14 cellular contexts compared by ENCODE assay signal in the genomic region with DNA sequence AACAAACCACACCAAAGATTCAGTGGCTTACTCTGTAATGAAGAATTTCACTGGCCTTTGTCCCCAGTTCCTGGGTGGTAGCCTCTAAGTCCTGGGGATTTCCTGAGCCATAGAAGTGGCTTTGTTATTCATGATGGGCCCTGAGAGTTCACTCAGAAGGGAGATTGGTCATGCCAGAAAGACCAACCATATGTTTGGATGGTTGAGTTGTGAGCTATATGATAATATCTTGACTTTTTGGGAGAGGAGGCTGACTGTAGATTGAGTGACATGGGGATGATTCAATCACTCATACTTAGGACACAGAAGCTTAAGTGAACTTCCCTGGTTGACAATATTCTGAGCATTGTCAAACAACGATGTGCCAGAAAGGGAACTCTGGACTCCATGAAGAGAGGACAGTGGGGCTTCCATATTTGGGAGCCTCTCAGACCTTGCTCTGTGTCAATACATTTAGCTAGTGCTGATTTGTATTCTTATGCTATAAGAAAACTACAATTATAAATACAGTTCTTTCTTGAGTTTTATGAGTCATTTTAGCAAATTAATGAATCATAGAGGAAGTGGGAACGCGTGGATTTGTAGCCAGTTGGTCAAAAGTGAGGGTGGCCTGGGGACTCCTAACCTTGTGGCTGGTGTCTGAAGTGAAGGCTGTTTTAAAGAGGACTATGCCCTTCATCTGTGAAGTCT.
A peak's percentile ranks its signal among the peaks of the same experiment; 100 is the strongest.
DNase-seq lines count a peak whose midpoint lies in the region; ATAC-seq and TF ChIP-seq lines count a peak whose summit lies in the region.
"Had no signal": no experiment of that assay in that cellular context is flagged by ENCODE, and none has a peak within 500 bp of the region (broad histone marks: within the 10 kb centered on the region; RNA-seq: fewer than 3 reads in every experiment).

No MANE protein-coding gene starts in this region.

- peaks cover 47% of the 10 kb centered on the region for H3K9me3 Mint-ChIP-seq in WTC11

- DNase-seq in Daoy (ENCODE audit: low read depth) (peak; percentile 56), MG63 (peak; percentile 6), WTC11 (ENCODE audit: low spot score) (no peak), kidney epithelial cell (ENCODE audit: low read depth) (peak; percentile 77), NCI-H345 treated with DMSO at 0.1 percent for 48 hours (lab: John Stamatoyannopoulos, UW; ENCODE audit: unreplicated experiment) (no peak), HEK293T (ENCODE audit: extremely low spot score) (no peak), testis (no peak), NCI-H1105 (lab: John Stamatoyannopoulos, UW) (no peak)
- DNase-seq: activated CD4-positive, alpha-beta T cell treated with anti-CD3 and anti-CD28 coated beads for 1 hour; activated naive CD8-positive, alpha-beta T cell treated with anti-CD3 and anti-CD28 coated beads for 36 hours; HCEC 1CT; NCI-H2171 treated with DMSO at 0.1 percent for 48 hours had no signal

- H3K27me3 ChIP-seq in MG63 (no peaks in the 10 kb centered on the region), kidney epithelial cell (ENCODE audit: control insufficient read depth, insufficient read depth, low read length) (no peaks in the 10 kb centered on the region), testis (no peaks in the 10 kb centered on the region)

- H3K4me3 Mint-ChIP-seq in WTC11 = no peak overlapping the region
- H3K4me3 Mint-ChIP-seq: activated naive CD8-positive, alpha-beta T cell treated with anti-CD3 and anti-CD28 coated beads for 36 hours had no signal

- H3K27me3 Mint-ChIP-seq in WTC11 (ENCODE audit: low read depth) = no peaks in the 10 kb centered on the region; the same call in 1 of the 2 replicates
- H3K27me3 Mint-ChIP-seq: activated naive CD8-positive, alpha-beta T cell treated with anti-CD3 and anti-CD28 coated beads for 36 hours; progenitor cell of endocrine pancreas had no signal

- no peaks in the 10 kb centered on the region for H3K9me3 ChIP-seq in MG63
- H3K9me3 ChIP-seq in testis = no peaks in the 10 kb centered on the region

- intact Hi-C loops in testis (cut with DNase I; ENCODE audit: low total_unique reads) = no loop called here

- H3K4me3 ChIP-seq in MG63 = no peak overlapping the region
- H3K4me3 ChIP-seq in kidney epithelial cell (ENCODE audit: low read depth, low read length) = no peak overlapping the region
- no peak overlapping the region for H3K4me3 ChIP-seq in testis

- CTCF ChIA-PET in WTC11 (lab: Charles Lee) (no interaction called here), HEK293T (lab: Yijun Ruan, JAX) (no interaction called here)

- POLR2A ChIA-PET in WTC11 (lab: Charles Lee) (interaction anchor here (0.6 kb wide), 1 partner anchor 94 kb away, joined by 4 read pairs; no protein-coding TSS in a partner anchor), HEK293T (lab: Yijun Ruan, JAX) (no interaction called here)

- no peaks in the 10 kb centered on the region for H3K4me1 ChIP-seq in testis

- 88 to 93% methylated on average over 3 of the region's 3 CpGs for WGBS in testis, 2 donors

- TF ChIP-seq CTCF in WTC11 (IDR thresholded peaks at IDR 0.05) (no peak), kidney epithelial cell (IDR thresholded peaks at IDR 0.05; ENCODE audit: insufficient read depth, low read length, poor library complexity, severe bottlenecking) (no peak), testis (IDR thresholded peaks at IDR 0.05) (no peak)

- no peak overlapping the region; the same call in 1 of the 2 replicates for H3K27ac Mint-ChIP-seq in WTC11
- H3K27ac Mint-ChIP-seq: activated naive CD8-positive, alpha-beta T cell treated with anti-CD3 and anti-CD28 coated beads for 36 hours; progenitor cell of endocrine pancreas had no signal

- peaks cover 38% of the 10 kb centered on the region for H3K36me3 Mint-ChIP-seq in WTC11
- H3K36me3 Mint-ChIP-seq: activated naive CD8-positive, alpha-beta T cell treated with anti-CD3 and anti-CD28 coated beads for 36 hours had no signal

- no peak for TF ChIP-seq POLR2A in testis (IDR thresholded peaks at IDR 0.05)

- no peaks in the 10 kb centered on the region for H3K36me3 ChIP-seq in MG63
- H3K36me3 ChIP-seq in kidney epithelial cell (ENCODE audit: control insufficient read depth, insufficient read depth, low read length) = no peaks in the 10 kb centered on the region
- H3K36me3 ChIP-seq in testis (ENCODE audit: low read depth, missing control alignments) = no peaks in the 10 kb centered on the region

- peaks cover 16% of the 10 kb centered on the region for H3K4me1 Mint-ChIP-seq in WTC11
- H3K4me1 Mint-ChIP-seq: activated naive CD8-positive, alpha-beta T cell treated with anti-CD3 and anti-CD28 coated beads for 36 hours had no signal

- no peak overlapping the region for H3K27ac ChIP-seq in testis
- H3K27ac ChIP-seq: HL-60 had no signal

- ATAC-seq in WTC11 = peak; percentile 59

TF ChIP-seq in WTC11, 78 proteins besides CTCF, POLR2A, EP300 and RAD21 (continues in another document):
- TF ChIP-seq TCF7 (CRISPR knock-in tag; IDR thresholded peaks at IDR 0.05; ENCODE audit: low read depth) (no peak), TP53 (CRISPR knock-in tag; IDR thresholded peaks at IDR 0.05) (no peak)
- TF ChIP-seq, protein P1, sequence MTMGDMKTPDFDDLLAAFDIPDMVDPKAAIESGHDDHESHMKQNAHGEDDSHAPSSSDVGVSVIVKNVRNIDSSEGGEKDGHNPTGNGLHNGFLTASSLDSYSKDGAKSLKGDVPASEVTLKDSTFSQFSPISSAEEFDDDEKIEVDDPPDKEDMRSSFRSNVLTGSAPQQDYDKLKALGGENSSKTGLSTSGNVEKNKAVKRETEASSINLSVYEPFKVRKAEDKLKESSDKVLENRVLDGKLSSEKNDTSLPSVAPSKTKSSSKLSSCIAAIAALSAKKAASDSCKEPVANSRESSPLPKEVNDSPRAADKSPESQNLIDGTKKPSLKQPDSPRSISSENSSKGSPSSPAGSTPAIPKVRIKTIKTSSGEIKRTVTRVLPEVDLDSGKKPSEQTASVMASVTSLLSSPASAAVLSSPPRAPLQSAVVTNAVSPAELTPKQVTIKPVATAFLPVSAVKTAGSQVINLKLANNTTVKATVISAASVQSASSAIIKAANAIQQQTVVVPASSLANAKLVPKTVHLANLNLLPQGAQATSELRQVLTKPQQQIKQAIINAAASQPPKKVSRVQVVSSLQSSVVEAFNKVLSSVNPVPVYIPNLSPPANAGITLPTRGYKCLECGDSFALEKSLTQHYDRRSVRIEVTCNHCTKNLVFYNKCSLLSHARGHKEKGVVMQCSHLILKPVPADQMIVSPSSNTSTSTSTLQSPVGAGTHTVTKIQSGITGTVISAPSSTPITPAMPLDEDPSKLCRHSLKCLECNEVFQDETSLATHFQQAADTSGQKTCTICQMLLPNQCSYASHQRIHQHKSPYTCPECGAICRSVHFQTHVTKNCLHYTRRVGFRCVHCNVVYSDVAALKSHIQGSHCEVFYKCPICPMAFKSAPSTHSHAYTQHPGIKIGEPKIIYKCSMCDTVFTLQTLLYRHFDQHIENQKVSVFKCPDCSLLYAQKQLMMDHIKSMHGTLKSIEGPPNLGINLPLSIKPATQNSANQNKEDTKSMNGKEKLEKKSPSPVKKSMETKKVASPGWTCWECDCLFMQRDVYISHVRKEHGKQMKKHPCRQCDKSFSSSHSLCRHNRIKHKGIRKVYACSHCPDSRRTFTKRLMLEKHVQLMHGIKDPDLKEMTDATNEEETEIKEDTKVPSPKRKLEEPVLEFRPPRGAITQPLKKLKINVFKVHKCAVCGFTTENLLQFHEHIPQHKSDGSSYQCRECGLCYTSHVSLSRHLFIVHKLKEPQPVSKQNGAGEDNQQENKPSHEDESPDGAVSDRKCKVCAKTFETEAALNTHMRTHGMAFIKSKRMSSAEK (CRISPR knock-in tag; IDR thresholded peaks at IDR 0.05; ENCODE audit: borderline replicate concordance) = no peak

TF ChIP-seq in HEK293T, 16 proteins besides CTCF, POLR2A, EP300 and RAD21:
- TF ChIP-seq LEF1 (IDR thresholded peaks at IDR 0.05; ENCODE audit: borderline replicate concordance) (no peak), SUZ12 (IDR thresholded peaks at IDR 0.05) (no peak), BHLHE40 (IDR thresholded peaks at IDR 0.05; ENCODE audit: borderline replicate concordance) (no peak), SP1 (IDR thresholded peaks at IDR 0.05) (no peak), FOXA1 (IDR thresholded peaks at IDR 0.05) (no peak), TARDBP (IDR thresholded peaks at IDR 0.05) (no peak), FOXK2 (IDR thresholded peaks at IDR 0.05) (no peak), PKNOX1 (IDR thresholded peaks at IDR 0.05) (no peak), L3MBTL2 (conservative IDR thresholded peaks at IDR 0.05) (no peak), CTBP1 (IDR thresholded peaks at IDR 0.05; ENCODE audit: borderline replicate concordance) (no peak), ZNF384 (IDR thresholded peaks at IDR 0.05) (no peak), ELF4 (IDR thresholded peaks at IDR 0.05) (no peak), FOXM1 (IDR thresholded peaks at IDR 0.05; ENCODE audit: borderline replicate concordance) (no peak), NFRKB (IDR thresholded peaks at IDR 0.05) (no peak), HDGF (IDR thresholded peaks at IDR 0.05; ENCODE audit: borderline replicate concordance) (no peak), ARNT (IDR thresholded peaks at IDR 0.05) (no peak)

Comparison
In these comparisons a context has a peak if more than half of its experiments do, and no peak if none do; other contexts are left out.
1. DNase-seq: peak in Daoy (single experiment), MG63 (single experiment) and kidney epithelial cell (single experiment); none in WTC11 (single experiment), NCI-H345 treated with DMSO at 0.1 percent for 48 hours (single experiment), HEK293T (single experiment), testis (single experiment) and NCI-H1105 (single experiment).